Comparison of ENCODE assay signal across 8 cellular contexts in genomic region chr1:145281037-145281727, GRCh38. TPM values are rescaled to one million over a fixed set of nuclear protein-coding genes. Genes with fewer than 3 reads are reported as not detected.
DNase-seq lines count a peak whose midpoint lies in the region; ATAC-seq and TF ChIP-seq lines count a peak whose summit lies in the region.
"Not testable (repeated sequence)": the region's sequence is repeated elsewhere in the genome, so short reads cannot be mapped to it uniquely, and the experiment has no call there.

No MANE protein-coding gene starts in this region.

- ATAC-seq in HG02623 (IDR thresholded peaks at IDR 0.05; ENCODE audit: unreplicated experiment) (peak; percentile 78), omental fat pad (ENCODE audit: low FRiP score) (peak; percentile 90)

- not testable (repeated sequence) for TF ChIP-seq CTCF in GM12865 (IDR thresholded peaks at IDR 0.05; ENCODE audit: insufficient read depth, low read depth, low read length, missing control alignments); omental fat pad (IDR thresholded peaks at IDR 0.05)

- H3K4me3 ChIP-seq in GM12865 (ENCODE audit: low read depth, low read length), result peak overlapping the region; percentile 13; the same call in 1 of the 2 replicates
- peak overlapping the region; percentile 61 for H3K4me3 ChIP-seq in SK-N-MC

- H3K9me3 Mint-ChIP-seq in activated naive CD4-positive, alpha-beta T cell treated with anti-CD3 and anti-CD28 coated beads, Interleukin-2, amount 10 ng/mL, durations not matched to agents 7 days and 5 days, result not testable (repeated sequence)

- not testable (repeated sequence) for H3K9ac ChIP-seq in SK-N-MC (ENCODE audit: insufficient read length)

- H3K4me3 Mint-ChIP-seq in activated naive CD4-positive, alpha-beta T cell treated with anti-CD3 and anti-CD28 coated beads, Interleukin-2, amount 10 ng/mL, durations not matched to agents 7 days and 5 days, result peak overlapping the region; percentile 88

- peak; percentile 99 for DNase-seq in GM12865 (ENCODE audit: low read depth)
- DNase-seq in NCI-H1105 treated with DMSO at 0.1 percent for 48 hours (lab: John Stamatoyannopoulos, UW), result peak; percentile 96
- peak; percentile 92 for DNase-seq in SK-N-MC (ENCODE audit: low read depth, low spot score)
- DNase-seq in activated naive CD4-positive, alpha-beta T cell treated with anti-CD3 and anti-CD28 coated beads, Interleukin-2, amount 10 ng/mL, durations not matched to agents 7 days and 5 days, result peak; percentile 91
- peak; percentile 56 for DNase-seq in germinal center (ENCODE audit: low spot score)
- peak; percentile 30 for DNase-seq in omental fat pad (ENCODE audit: low spot score)
- DNase-seq in substantia nigra (lab: John Stamatoyannopoulos, UW), result peak in 33 of 49 donors; percentile 4 to 75 (median 34)

- not testable (repeated sequence) for H3K4me1 Mint-ChIP-seq in activated naive CD4-positive, alpha-beta T cell treated with anti-CD3 and anti-CD28 coated beads, Interleukin-2, amount 10 ng/mL, durations not matched to agents 7 days and 5 days

- H3K36me3 Mint-ChIP-seq in activated naive CD4-positive, alpha-beta T cell treated with anti-CD3 and anti-CD28 coated beads, Interleukin-2, amount 10 ng/mL, durations not matched to agents 7 days and 5 days, result not testable (repeated sequence)

- H3K27me3 Mint-ChIP-seq in activated naive CD4-positive, alpha-beta T cell treated with anti-CD3 and anti-CD28 coated beads, Interleukin-2, amount 10 ng/mL, durations not matched to agents 7 days and 5 days, result not testable (repeated sequence)

- H3K27ac Mint-ChIP-seq in activated naive CD4-positive, alpha-beta T cell treated with anti-CD3 and anti-CD28 coated beads, Interleukin-2, amount 10 ng/mL, durations not matched to agents 7 days and 5 days, result peak overlapping the region; percentile 96

- H3K27ac ChIP-seq in SK-N-MC, result 0 out of 2 replicates have a peak overlapping the region, but pooled peaks have one; percentile 36
- not testable (repeated sequence) for H3K27ac ChIP-seq in substantia nigra (ENCODE audit: low read depth, low read length, poor library complexity, severe bottlenecking)

- H3K36me3 ChIP-seq in SK-N-MC (ENCODE audit: insufficient read depth, low read length), result not testable (repeated sequence)

- CTCF ChIA-PET in activated naive CD4-positive, alpha-beta T cell treated with anti-CD3 and anti-CD28 coated beads, Interleukin-2, amount 10 ng/mL, durations not matched to agents 7 days and 5 days (lab: Charles Lee), result not testable (repeated sequence)

- H3K9me3 ChIP-seq in SK-N-MC (ENCODE audit: low read depth, low read length), result not testable (repeated sequence)

RNA-seq across cellular contexts. Expression of gene PPIAL4D, which starts 39.2 kb away (rescaled TPM):
- total RNA-seq in omental fat pad, result not detected

Comparison
In these comparisons a context has a peak if more than half of its experiments do, and no peak if none do; other contexts are left out.
1. DNase-seq: peak in every context shown above with its lines; median percentile 99 in GM12865; 96 in NCI-H1105 treated with DMSO at 0.1 percent for 48 hours; 92 in SK-N-MC; 91 in activated naive CD4-positive, alpha-beta T cell treated with anti-CD3 and anti-CD28 coated beads, Interleukin-2, amount 10 ng/mL, durations not matched to agents 7 days and 5 days; 56 in germinal center; 34 in substantia nigra; 30 in omental fat pad.